8 cellular contexts compared by ENCODE assay signal in the genomic region with DNA sequence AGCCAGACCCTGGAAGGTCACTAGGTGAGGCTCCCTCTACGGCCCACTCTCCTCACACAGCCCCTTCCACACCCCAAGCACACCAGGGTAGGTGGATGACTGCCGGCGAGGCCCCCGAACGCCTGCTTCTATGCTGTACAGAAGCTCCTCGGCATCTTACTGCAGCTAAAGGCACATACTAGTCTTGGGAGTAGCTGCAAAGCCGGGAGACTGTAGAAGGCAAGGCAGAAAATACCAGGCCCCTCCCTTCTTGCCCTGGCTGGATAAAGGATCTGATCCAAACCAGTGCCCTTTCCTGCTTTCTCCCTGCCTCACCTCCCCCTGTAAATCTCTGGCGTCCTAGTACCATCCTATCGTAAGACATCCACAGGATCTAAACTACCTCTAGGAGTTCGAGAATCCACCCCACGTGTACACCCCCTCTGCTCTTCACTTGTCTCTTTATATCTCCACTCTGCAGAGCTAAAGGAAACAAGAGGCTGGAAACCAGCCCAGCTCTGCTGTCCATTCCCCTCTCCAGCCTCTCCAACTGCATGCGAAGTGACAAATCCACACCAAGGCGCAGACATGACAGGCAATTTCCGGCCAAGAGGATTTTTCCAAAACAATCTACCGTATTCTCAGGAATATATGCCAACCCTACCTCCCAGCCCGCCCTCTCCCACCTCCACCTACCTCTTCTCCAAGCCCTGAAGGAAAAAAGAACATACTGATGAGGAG. TPM values are rescaled to one million over a fixed set of nuclear protein-coding genes. Genes with fewer than 3 reads are reported as not detected.
DNase-seq lines count a peak whose midpoint lies in the region; ATAC-seq and TF ChIP-seq lines count a peak whose summit lies in the region.

No MANE protein-coding gene starts in this region.

- H3K9me3 ChIP-seq in muscle layer of colon (ENCODE audit: low read length) (no peaks in the 10 kb centered on the region), aorta (ENCODE audit: control insufficient read depth, low read length) (no peaks in the 10 kb centered on the region)

- peak overlapping the region; percentile 29 for H3K27ac Mint-ChIP-seq in Calu3 (ENCODE audit: unreplicated experiment)

- BruUV-seq in Calu3 (replicated peaks; lab: Mats Ljungman, UMichigan), result no TSS peak

- peak overlapping the region; percentile 83 for H3K4me3 Mint-ChIP-seq in Calu3 (ENCODE audit: low read depth, unreplicated experiment)

- peaks cover 49% of the 10 kb centered on the region for H3K4me1 ChIP-seq in muscle layer of colon (ENCODE audit: insufficient read depth, low read length)
- no peaks in the 10 kb centered on the region for H3K4me1 ChIP-seq in aorta (ENCODE audit: control insufficient read depth in 1 of 2, insufficient read depth in 2 of 2, low read length in 2 of 2)

- H3K27ac ChIP-seq in muscle layer of colon (ENCODE audit: low read depth, low read length), result peak overlapping the region; percentile 87
- H3K27ac ChIP-seq in aorta (ENCODE audit: low read depth in 1 of 2, low read length in 2 of 2), result peak overlapping the region; percentile 76 to 90

- intact Hi-C loops in Calu3 (cut with micrococcal nuclease; ENCODE audit: unreplicated experiment), result no loop called here
- intact Hi-C loops in aorta (cut with DNase I), result no loop called here

- DNase-seq in Calu3, result no peak
- DNase-seq in SW480 (ENCODE audit: low spot score), result peak; percentile 79
- peak; percentile 41 for DNase-seq in epithelial cell of esophagus (ENCODE audit: low read depth)
- DNase-seq in aorta, result no peak
- DNase-seq in NCI-H187 treated with DMSO at 0.1 percent for 48 hours (lab: John Stamatoyannopoulos, UW), result no peak

- TF ChIP-seq CTCF in Calu3 (IDR thresholded peaks at IDR 0.05; ENCODE audit: unreplicated experiment) (no peak), epithelial cell of esophagus (IDR thresholded peaks at IDR 0.05; ENCODE audit: insufficient read depth, low read depth, low read length, missing control alignments) (no peak)

- CTCF ChIA-PET in Calu3 (lab: Charles Lee), result interaction anchor here (1.0 to 2.1 kb wide), 2 partner anchors 11 to 20 kb away, joined by 3 to 9 read pairs; a partner anchor contains a TSS

- peak overlapping the region; percentile 49 for H3K9ac ChIP-seq in muscle layer of colon (ENCODE audit: low read length)

- no peaks in the 10 kb centered on the region for H3K36me3 ChIP-seq in muscle layer of colon (ENCODE audit: insufficient read depth, low read length)
- no peaks in the 10 kb centered on the region for H3K36me3 ChIP-seq in aorta (ENCODE audit: control insufficient read depth in 1 of 2, insufficient read depth in 2 of 2, low read length in 1 of 2)

- WGBS in aorta, 2 donors, result 1 to 5% methylated on average over 16 of the region's 16 CpGs

- H3K4me1 Mint-ChIP-seq in Calu3 (ENCODE audit: low read depth, unreplicated experiment), result peaks cover 42% of the 10 kb centered on the region

- H3K4me3 ChIP-seq in epithelial cell of esophagus (ENCODE audit: low read length), result peak overlapping the region; percentile 38
- H3K4me3 ChIP-seq in muscle layer of colon (ENCODE audit: low read depth in 1 of 2, low read length in 2 of 2), result peak overlapping the region; percentile 81 to 85
- peak overlapping the region; percentile 46 to 66 for H3K4me3 ChIP-seq in aorta (ENCODE audit: low read length in 2 of 2)

- ATAC-seq in HG02610 (IDR thresholded peaks at IDR 0.05; ENCODE audit: unreplicated experiment) (peak; percentile 1), aorta (ENCODE audit: low FRiP score) (no peak), HG03108 (IDR thresholded peaks at IDR 0.05; ENCODE audit: unreplicated experiment) (no peak)

- no peaks in the 10 kb centered on the region for H3K27me3 Mint-ChIP-seq in Calu3 (ENCODE audit: unreplicated experiment)

- H3K27me3 ChIP-seq in muscle layer of colon (ENCODE audit: control insufficient read depth in 1 of 2, insufficient read depth in 2 of 2, low read length in 2 of 2) (no peaks in the 10 kb centered on the region), aorta (ENCODE audit: control insufficient read depth in 1 of 2, insufficient read depth in 2 of 2, low read length in 1 of 2) (no peaks in the 10 kb centered on the region)

- H3K9me3 Mint-ChIP-seq in Calu3 (ENCODE audit: low read depth, unreplicated experiment), result no peaks in the 10 kb centered on the region

- peaks cover 24% of the 10 kb centered on the region for H3K36me3 Mint-ChIP-seq in Calu3 (ENCODE audit: insufficient read depth, unreplicated experiment)

RNA-seq across cellular contexts. Expression of a gene that starts 11.8 kb away (rescaled TPM):
- total RNA-seq in Calu3 (2022) (50.4 and 53.0 TPM in 2 replicates), aorta (10 to 100 TPM; 51.7 to 81.3 TPM)
- polyA plus RNA-seq in aorta, result 100 to 1,000 TPM in 1 of 2 donors, 1 to 10 TPM in 1; 9.3 to 162 TPM

Comparison
In these comparisons a context has a peak if more than half of its experiments do, and no peak if none do; other contexts are left out.
1. DNase-seq: peak in SW480 (single experiment) and epithelial cell of esophagus (single experiment); none in Calu3 (single experiment), aorta (0 of 2) and NCI-H187 treated with DMSO at 0.1 percent for 48 hours (single experiment).
2. Peak in every context shown above with its lines, with median percentiles within 50 percentile points of each other: H3K4me3 ChIP-seq.